In the genomic region with DNA sequence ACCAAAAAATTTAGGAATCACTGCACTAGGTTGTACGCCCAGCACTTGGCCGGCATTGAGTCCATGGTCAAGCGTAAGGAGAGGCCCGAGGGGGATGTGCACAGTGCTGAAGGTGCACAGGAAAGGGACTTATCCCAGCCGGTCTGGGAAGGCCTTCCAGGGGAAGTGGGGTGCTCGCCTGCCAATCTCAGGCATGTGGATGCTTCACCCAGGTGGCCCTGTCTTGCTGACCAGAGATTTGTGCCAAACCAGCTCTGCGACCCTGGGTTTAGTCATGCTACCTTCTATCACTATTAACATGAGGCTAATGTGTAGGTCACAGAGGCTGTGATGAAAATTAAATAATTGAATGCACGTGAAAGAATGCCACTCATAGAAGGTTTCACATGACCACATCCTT, we compare ENCODE assay signal across 22 cellular contexts. TPM values are rescaled to one million over a fixed set of nuclear protein-coding genes. Genes with fewer than 3 reads are reported as not detected.
DNase-seq lines count a peak whose midpoint lies in the region; ATAC-seq, FAIRE-seq and TF ChIP-seq lines count a peak whose summit lies in the region.
"Had no signal": no experiment of that assay in that cellular context is flagged by ENCODE, and none has a peak within 500 bp of the region (broad histone marks: within the 10 kb centered on the region; RNA-seq: fewer than 3 reads in every experiment).

No MANE protein-coding gene starts in this region.

- CTCF ChIA-PET in CD8-positive, alpha-beta T cell (lab: Charles Lee) = interaction anchor here (1.0 to 3.2 kb wide), 5 partner anchors 10 to 126 kb away, joined by 3 to 17 read pairs (median 4); no protein-coding TSS in a partner anchor

- 71 to 75% methylated on average over 8 of the region's 8 CpGs for WGBS in pancreas, 2 donors

- no peak for FAIRE-seq in pancreas (lab: Jason Lieb, UNC)
- FAIRE-seq: G401.6, GM18507 had no signal

- no peaks in the 10 kb centered on the region for H3K27me3 Mint-ChIP-seq in CD8-positive, alpha-beta T cell (ENCODE audit: low read depth)
- peaks cover 16% of the 10 kb centered on the region for H3K27me3 Mint-ChIP-seq in IgD-negative memory B cell
- H3K27me3 Mint-ChIP-seq in effector memory CD8-positive, alpha-beta T cell = peaks cover 10 to 28% of the 10 kb centered on the region in 2 donors
- peaks cover 6% of the 10 kb centered on the region for H3K27me3 Mint-ChIP-seq in nephron progenitor cell (ENCODE audit: low read depth, poor library complexity)

- POLR2A ChIA-PET in CD8-positive, alpha-beta T cell (lab: Charles Lee) = no interaction called here

- no peak for DNase-seq in CD8-positive, alpha-beta T cell
- DNase-seq in effector memory CD8-positive, alpha-beta T cell = no peak
- DNase-seq in nephron progenitor cell = no peak
- no peak for DNase-seq in pancreas
- DNase-seq in RKO (ENCODE audit: low spot score) = no peak
- no peak for DNase-seq in NCI-H774 (lab: John Stamatoyannopoulos, UW)
- DNase-seq: activated effector memory CD4-positive, alpha-beta T cell treated with anti-CD3 and anti-CD28 coated beads, Interleukin-2, amount 50 U/mL, for 16 hours; amniotic stem cell; esophagus squamous epithelium; gastrocnemius medialis; GOT3; left lung; NCI-H1105 treated with DMSO at 0.1 percent for 48 hours; NK-92 treated with Interleukin-12 subunit alpha and Interleukin-12 subunit beta, amount 100 ng/mL, for 24 hours; stomach had no signal

- no peak for TF ChIP-seq CTCF in CD8-positive, alpha-beta T cell (IDR thresholded peaks at IDR 0.05)
- TF ChIP-seq CTCF in nephron progenitor cell (IDR thresholded peaks at IDR 0.05) = no peak
- no peak for TF ChIP-seq CTCF in pancreas (IDR thresholded peaks at IDR 0.05)

- H3K4me1 ChIP-seq in CD8-positive, alpha-beta T cell (ENCODE audit: insufficient read depth, low read length) = peaks cover 40% of the 10 kb centered on the region
- H3K4me1 ChIP-seq in pancreas = peaks cover 0 to 14% (median 9%) of the 10 kb centered on the region in 3 donors
- H3K4me1 ChIP-seq: gastrocnemius medialis had no signal

- no peaks in the 10 kb centered on the region for H3K9me3 ChIP-seq in CD8-positive, alpha-beta T cell (ENCODE audit: low read length)
- H3K9me3 ChIP-seq in pancreas = no peaks in the 10 kb centered on the region
- H3K9me3 ChIP-seq: esophagus squamous epithelium, gastrocnemius medialis, left lung, stomach had no signal

- H3K4me3 ChIP-seq in CD8-positive, alpha-beta T cell (ENCODE audit: low read depth, low read length) = no peak overlapping the region
- no peak overlapping the region for H3K4me3 ChIP-seq in pancreas
- H3K4me3 ChIP-seq: coronary artery, esophagus squamous epithelium, gastrocnemius medialis, hepatocyte, left lung, stomach, tibial nerve had no signal

- peaks cover 40% of the 10 kb centered on the region for H3K4me1 Mint-ChIP-seq in CD8-positive, alpha-beta T cell (ENCODE audit: low read depth)
- H3K4me1 Mint-ChIP-seq in IgD-negative memory B cell (peaks cover 22 to 26% (median 24%) of the 10 kb centered on the region in 3 donors), nephron progenitor cell (peaks cover 69% of the 10 kb centered on the region)
- H3K4me1 Mint-ChIP-seq in effector memory CD8-positive, alpha-beta T cell (ENCODE audit: low read depth in 2 of 2) = peaks cover 38 to 41% of the 10 kb centered on the region in 2 donors

- H3K4me3 Mint-ChIP-seq in CD8-positive, alpha-beta T cell = peak overlapping the region; percentile 96
- H3K4me3 Mint-ChIP-seq in IgD-negative memory B cell (peak overlapping the region in 3 of 4 donors; percentile 12 to 57 (median 55)), nephron progenitor cell (peak overlapping the region; percentile 90)
- peak overlapping the region; percentile 89 to 92 for H3K4me3 Mint-ChIP-seq in effector memory CD8-positive, alpha-beta T cell

- no peak overlapping the region for H3K27ac ChIP-seq in CD8-positive, alpha-beta T cell (ENCODE audit: low read depth, low read length)
- H3K27ac ChIP-seq in pancreas = no peak overlapping the region
- H3K27ac ChIP-seq: coronary artery, esophagus squamous epithelium, gastrocnemius medialis, hepatocyte, left lung, stomach, tibial nerve had no signal

- peaks cover 3% of the 10 kb centered on the region for H3K36me3 Mint-ChIP-seq in CD8-positive, alpha-beta T cell
- H3K36me3 Mint-ChIP-seq in IgD-negative memory B cell (peaks cover 2% of the 10 kb centered on the region), nephron progenitor cell (ENCODE audit: low read depth) (no peaks in the 10 kb centered on the region)
- H3K36me3 Mint-ChIP-seq in effector memory CD8-positive, alpha-beta T cell (ENCODE audit: insufficient read depth) = peaks cover 9% of the 10 kb centered on the region
- H3K36me3 Mint-ChIP-seq: mesothelial cell of epicardium had no signal

- no peaks in the 10 kb centered on the region for H3K36me3 ChIP-seq in CD8-positive, alpha-beta T cell (ENCODE audit: insufficient read depth, low read length)
- H3K36me3 ChIP-seq in pancreas = no peaks in the 10 kb centered on the region
- H3K36me3 ChIP-seq: esophagus squamous epithelium, gastrocnemius medialis, left lung, stomach, tibial nerve had no signal

- no peaks in the 10 kb centered on the region for H3K9me3 Mint-ChIP-seq in CD8-positive, alpha-beta T cell
- H3K9me3 Mint-ChIP-seq in IgD-negative memory B cell (peaks cover 0 to 2% (median 0%) of the 10 kb centered on the region in 3 donors), nephron progenitor cell (peaks cover 9% of the 10 kb centered on the region)
- no peaks in the 10 kb centered on the region for H3K9me3 Mint-ChIP-seq in effector memory CD8-positive, alpha-beta T cell

- H3K27ac Mint-ChIP-seq in CD8-positive, alpha-beta T cell = no peak overlapping the region
- H3K27ac Mint-ChIP-seq in IgD-negative memory B cell = peak overlapping the region in 1 of 3 donors; percentile 87
- no peak overlapping the region for H3K27ac Mint-ChIP-seq in effector memory CD8-positive, alpha-beta T cell
- no peak overlapping the region for H3K27ac Mint-ChIP-seq in nephron progenitor cell
- H3K27ac Mint-ChIP-seq: mesothelial cell of epicardium had no signal

- ATAC-seq in CD8-positive, alpha-beta T cell = no peak
- no peak for ATAC-seq in effector memory CD8-positive, alpha-beta T cell (replicated peaks)
- ATAC-seq in pancreas = no peak
- ATAC-seq: gastrocnemius medialis, left lung had no signal

- H3K27me3 ChIP-seq in CD8-positive, alpha-beta T cell (ENCODE audit: insufficient read depth, low read length) = no peaks in the 10 kb centered on the region
- no peaks in the 10 kb centered on the region for H3K27me3 ChIP-seq in pancreas
- H3K27me3 ChIP-seq: hepatocyte had no signal

- intact Hi-C loops in CD8-positive, alpha-beta T cell (cut with DNase I, micrococcal nuclease) = no loop called here
- intact Hi-C loops in pancreas (cut with DNase I) = no loop called here

RNA-seq across cellular contexts. Expression of a gene that starts 1.7 kb away (rescaled TPM):
- total RNA-seq in CD8-positive, alpha-beta T cell = 10 to 100 TPM; 23.2 to 27.4 TPM
- polyA plus RNA-seq in IgD-negative memory B cell (162 TPM), pancreas (10 to 100 TPM; 39.0 to 96.3 TPM)
- total RNA-seq in pancreas = 10 to 100 TPM; 26.2 to 68.7 (median 40.3) TPM
